Comparison of ENCODE assay signal across 1 cellular context in genomic region chr7:138249975-138250374, GRCh38.
A peak's percentile ranks its signal among the peaks of the same experiment; 100 is the strongest.
TF ChIP-seq lines count a peak whose summit lies in the region.

No MANE protein-coding gene starts in this region.

TF ChIP-seq in K562, 482 proteins besides CTCF, POLR2A, EP300 and RAD21:
- TF ChIP-seq KLF16 (IDR thresholded peaks at IDR 0.05) (peak; percentile 47; the same call in 1 of the 2 replicates), BRCA1 (IDR thresholded peaks at IDR 0.05) (no peak), BRCA1 (CRISPR knock-in tag; IDR thresholded peaks at IDR 0.05) (no peak), PRDM10 (IDR thresholded peaks at IDR 0.05; ENCODE audit: partially characterized antibody) (peak; percentile 44), PML (IDR thresholded peaks at IDR 0.05; ENCODE audit: low read length) (0 out of 2 replicates have a peak, but pooled peaks have one; percentile 34), NCOR1 (IDR thresholded peaks at IDR 0.05) (peak; percentile 54), TAL1 (IDR thresholded peaks at IDR 0.05) (peak; percentile 81), E2F6 (IDR thresholded peaks at IDR 0.05; ENCODE audit: borderline replicate concordance in 1 of 2, extremely low read depth in 1 of 2, insufficient read depth in 1 of 2, insufficient read length in 1 of 2, low read depth in 1 of 2, low read length in 1 of 2, poor library complexity in 1 of 2, severe bottlenecking in 1 of 2) (no peak), FOSL1 (tag; conservative IDR thresholded peaks at IDR 0.05) (0 out of 2 replicates have a peak, but pooled peaks have one; percentile 19), TCF3 (CRISPR knock-in tag; IDR thresholded peaks at IDR 0.05) (peak; percentile 77), ETV5 (CRISPR knock-in tag; IDR thresholded peaks at IDR 0.05; ENCODE audit: low read depth) (no peak), MTF1 (CRISPR knock-in tag; IDR thresholded peaks at IDR 0.05; ENCODE audit: borderline replicate concordance) (no peak), CBFA2T3 (IDR thresholded peaks at IDR 0.05) (peak; percentile 81), CCNT2 (IDR thresholded peaks at IDR 0.05; ENCODE audit: borderline replicate concordance, extremely low read depth, insufficient read length, low read depth, low read length) (peak; percentile 20), TRIM24 (IDR thresholded peaks at IDR 0.05) (peak; percentile 72 to 80; a peak in 3 of 4 replicates), MTA2 (IDR thresholded peaks at IDR 0.05; ENCODE audit: low read depth) (0 out of 2 replicates have a peak, but pooled peaks have one; percentile 32), ZEB2 (IDR thresholded peaks at IDR 0.05) (0 out of 2 replicates have a peak, but pooled peaks have one; percentile 31), JUND (IDR thresholded peaks at IDR 0.05; ENCODE audit: borderline replicate concordance, low read depth, low read length) (peak; percentile 22; the same call in 1 of the 2 replicates), JUND (tag; IDR thresholded peaks at IDR 0.05; ENCODE audit: borderline replicate concordance, low read depth, low read length) (no peak), FOXA3 (CRISPR knock-in tag; conservative IDR thresholded peaks at IDR 0.05 in 1 of 2, IDR thresholded peaks at IDR 0.05 in 1 of 2) (peak in 1 of 2 experiments; percentile 67; a peak in 2 of 4 replicates), ARID1B (IDR thresholded peaks at IDR 0.05) (peak; percentile 74), MECOM (CRISPR knock-in tag; IDR thresholded peaks at IDR 0.05) (no peak), TEAD4 (IDR thresholded peaks at IDR 0.05; ENCODE audit: low read length) (peak; percentile 79), TEAD4 (CRISPR knock-in tag; IDR thresholded peaks at IDR 0.05; ENCODE audit: borderline replicate concordance) (no peak), CBFA2T2 (conservative IDR thresholded peaks at IDR 0.05) (peak; percentile 74)
